Comparison of ENCODE assay signal across 9 cellular contexts in genomic region chrX:102950908-102951866, GRCh38. TPM values are rescaled to one million over a fixed set of nuclear protein-coding genes. Genes with fewer than 3 reads are reported as not detected.
A peak's percentile ranks its signal among the peaks of the same experiment; 100 is the strongest.
DNase-seq lines count a peak whose midpoint lies in the region; ATAC-seq, FAIRE-seq and TF ChIP-seq lines count a peak whose summit lies in the region.
"Had no signal": no experiment of that assay in that cellular context is flagged by ENCODE, and none has a peak within 500 bp of the region (broad histone marks: within the 10 kb centered on the region; RNA-seq: fewer than 3 reads in every experiment).

No MANE protein-coding gene starts in this region.

- H3K9me3 Mint-ChIP-seq in CD4-positive, alpha-beta memory T cell: no peaks in the 10 kb centered on the region
- H3K9me3 Mint-ChIP-seq in activated T-cell treated with anti-CD3 and anti-CD28 coated beads, Interleukin-2, amount 50 U/mL, for 72 hours: no peaks in the 10 kb centered on the region

- H3K14ac ChIP-seq in neuronal stem cell (ENCODE audit: low read length): no peak overlapping the region

- H3K4me2 ChIP-seq in neuronal stem cell (ENCODE audit: insufficient read depth, low read length, poor library complexity, severe bottlenecking): peak overlapping the region; percentile 33

- H3K79me1 ChIP-seq in neuronal stem cell (ENCODE audit: low read depth, low read length): no peaks in the 10 kb centered on the region

- H3K4me3 Mint-ChIP-seq in CD4-positive, alpha-beta memory T cell: peak overlapping the region; percentile 71 to 89 (median 80)
- H3K4me3 Mint-ChIP-seq in activated T-cell treated with anti-CD3 and anti-CD28 coated beads, Interleukin-2, amount 50 U/mL, for 72 hours: peak overlapping the region; percentile 74 to 78

- H2BK12ac ChIP-seq in neuronal stem cell (ENCODE audit: low read length): no peak overlapping the region

- TF ChIP-seq CTCF in fibroblast of the aortic adventitia (IDR thresholded peaks at IDR 0.05; ENCODE audit: insufficient read depth, low read length) (peak; percentile 79), transverse colon (IDR thresholded peaks at IDR 0.05) (peak; percentile 47 to 56 (median 49))

- DNase-seq in CD4-positive, alpha-beta memory T cell: peak; percentile 44 to 59 (median 50)
- peak; percentile 27 for DNase-seq in Jurkat, Clone E6-1 (ENCODE audit: low read depth, low spot score)
- DNase-seq in RCC 7860 (ENCODE audit: low spot score): peak; percentile 5
- DNase-seq in activated T-cell treated with anti-CD3 and anti-CD28 coated beads, Interleukin-2, amount 50 U/mL, for 72 hours: peak; percentile 48 to 62
- DNase-seq in fibroblast of the aortic adventitia (ENCODE audit: low read depth): peak; percentile 51
- DNase-seq in neuronal stem cell (ENCODE audit: low spot score): peak; percentile 64
- DNase-seq in transverse colon: peak; percentile 44

- H3K4ac ChIP-seq in neuronal stem cell (ENCODE audit: low read length): no peak overlapping the region

- no peak for TF ChIP-seq POLR2A in transverse colon (IDR thresholded peaks at IDR 0.05)

- peaks cover 0 to 1% of the 10 kb centered on the region in 2 donors for H3K27me3 Mint-ChIP-seq in CD4-positive, alpha-beta memory T cell
- H3K27me3 Mint-ChIP-seq in activated T-cell treated with anti-CD3 and anti-CD28 coated beads, Interleukin-2, amount 50 U/mL, for 72 hours (ENCODE audit: low read depth): peaks cover 20% of the 10 kb centered on the region

- no peak overlapping the region for H4K91ac ChIP-seq in neuronal stem cell (ENCODE audit: low read depth, low read length, poor library complexity)

- peak overlapping the region in 2 of 7 donors; percentile 15 to 30 for H3K27ac Mint-ChIP-seq in CD4-positive, alpha-beta memory T cell
- H3K27ac Mint-ChIP-seq in activated T-cell treated with anti-CD3 and anti-CD28 coated beads, Interleukin-2, amount 50 U/mL, for 72 hours: no peak overlapping the region

- no peak overlapping the region for H2AK5ac ChIP-seq in neuronal stem cell (ENCODE audit: low read depth, low read length)

- no peaks in the 10 kb centered on the region for H3K9me3 ChIP-seq in CD4-positive, alpha-beta memory T cell (ENCODE audit: control insufficient read depth in 1 of 2, low read length in 2 of 2)
- H3K9me3 ChIP-seq in neuronal stem cell (replicated peaks in 1 of 2; ENCODE audit: control insufficient read depth in 2 of 2, insufficient read depth in 1 of 2, low read depth in 1 of 2, low read length in 2 of 2): no peaks in the 10 kb centered on the region
- no peaks in the 10 kb centered on the region for H3K9me3 ChIP-seq in transverse colon

- peaks cover 3 to 6% (median 5%) of the 10 kb centered on the region in 4 donors for H3K4me1 Mint-ChIP-seq in CD4-positive, alpha-beta memory T cell
- peaks cover 7% of the 10 kb centered on the region for H3K4me1 Mint-ChIP-seq in activated T-cell treated with anti-CD3 and anti-CD28 coated beads, Interleukin-2, amount 50 U/mL, for 72 hours (ENCODE audit: low read depth)

- H3K36me3 Mint-ChIP-seq in CD4-positive, alpha-beta memory T cell: no peaks in the 10 kb centered on the region
- H3K36me3 Mint-ChIP-seq in activated T-cell treated with anti-CD3 and anti-CD28 coated beads, Interleukin-2, amount 50 U/mL, for 72 hours (ENCODE audit: insufficient read depth in 2 of 2): no peaks in the 10 kb centered on the region

- H3K4me3 ChIP-seq in CD4-positive, alpha-beta memory T cell (ENCODE audit: low read length in 2 of 2): no peak overlapping the region
- H3K4me3 ChIP-seq in Jurkat, Clone E6-1 (ENCODE audit: low read length): no peak overlapping the region
- H3K4me3 ChIP-seq in fibroblast of the aortic adventitia (ENCODE audit: low read depth, low read length) (no peak overlapping the region), neuronal stem cell (ENCODE audit: low read length in 2 of 2) (peak overlapping the region in 1 of 2 donors; percentile 63), transverse colon (peak overlapping the region in 1 of 4 donors; percentile 13)

- H3K27ac ChIP-seq in CD4-positive, alpha-beta memory T cell (ENCODE audit: low read depth, low read length): no peak overlapping the region
- H3K27ac ChIP-seq in neuronal stem cell (replicated peaks; ENCODE audit: low read length) (no peak overlapping the region), transverse colon (no peak overlapping the region)

- FAIRE-seq in RCC 7860 (lab: Jason Lieb, UNC): peak; percentile 10

- H3K18ac ChIP-seq in neuronal stem cell (ENCODE audit: low read length): no peak overlapping the region

- ATAC-seq in GM21360 (IDR thresholded peaks at IDR 0.05; ENCODE audit: unreplicated experiment): peak; percentile 82
- peak; percentile 71 to 80 for ATAC-seq in activated T-cell treated with anti-CD3 and anti-CD28 coated beads, Interleukin-2, amount 50 U/mL, for 72 hours (replicated peaks in 1 of 2)

- no peak for TF ChIP-seq EP300 in transverse colon (IDR thresholded peaks at IDR 0.05; ENCODE audit: low read depth)

- no peak overlapping the region for H2BK5ac ChIP-seq in neuronal stem cell (ENCODE audit: low read length)

- H3K4me1 ChIP-seq in CD4-positive, alpha-beta memory T cell (ENCODE audit: insufficient read depth, low read length): no peaks in the 10 kb centered on the region
- H3K4me1 ChIP-seq in neuronal stem cell (ENCODE audit: control insufficient read depth in 2 of 2, insufficient read depth in 1 of 2, low read depth in 1 of 2, low read length in 2 of 2): no peaks in the 10 kb centered on the region
- no peaks in the 10 kb centered on the region for H3K4me1 ChIP-seq in transverse colon

- in situ Hi-C loops in transverse colon (cut with MboI; ENCODE audit: low pct_ligation_motif_present in 1 of 4, low pct_unique_long_range_greater_than_20kb in 1 of 4, low sequenced_read_pairs in 3 of 4): loop anchor here in 2 of 4 donors (25.0 kb wide), 3 partner anchors 111 to 236 kb away; partner anchors contain the start of gene BEX1 (in 1 of the 2)

- H4K8ac ChIP-seq in neuronal stem cell (ENCODE audit: low read depth, low read length): no peak overlapping the region

- H3K9ac ChIP-seq in neuronal stem cell (ENCODE audit: low read depth, low read length, poor library complexity): no peak overlapping the region

- no peak overlapping the region for H2BK120ac ChIP-seq in neuronal stem cell (ENCODE audit: low read depth, low read length)

- no peak overlapping the region for H2BK15ac ChIP-seq in neuronal stem cell (ENCODE audit: low read length)

- no peak overlapping the region for H3K23ac ChIP-seq in neuronal stem cell (ENCODE audit: low read depth, low read length, poor library complexity)

- no CpG with 5 or more reads among the region's 14 CpGs for WGBS in neuronal stem cell (ENCODE audit: extremely low coverage in 2 of 2, insufficient read length in 2 of 2, insufficient replicate concordance in 1 of 2), 2 donors
- WGBS in transverse colon (ENCODE audit: low coverage in 1 of 2), 2 donors: 0 to 19% methylated on average over 1 to 14 of the region's 14 CpGs

- intact Hi-C loops in CD4-positive, alpha-beta memory T cell (cut with micrococcal nuclease): loop anchor here (1.0 to 5.0 kb wide), 4 partner anchors 206 to 538 kb away; no protein-coding TSS in a partner anchor
- intact Hi-C loops in transverse colon (cut with DNase I; ENCODE audit: low total_unique reads): no loop called here

- H3K36me3 ChIP-seq in CD4-positive, alpha-beta memory T cell (ENCODE audit: insufficient read depth, low read length): no peaks in the 10 kb centered on the region
- no peaks in the 10 kb centered on the region for H3K36me3 ChIP-seq in neuronal stem cell (replicated peaks in 1 of 2; ENCODE audit: control insufficient read depth in 2 of 2, insufficient read depth in 2 of 2, low read length in 2 of 2)
- H3K36me3 ChIP-seq in transverse colon: no peaks in the 10 kb centered on the region

- no peaks in the 10 kb centered on the region for H3K27me3 ChIP-seq in CD4-positive, alpha-beta memory T cell (ENCODE audit: insufficient read depth, low read length)
- H3K27me3 ChIP-seq in neuronal stem cell (ENCODE audit: control insufficient read depth in 3 of 3, insufficient read depth in 3 of 3, low read depth in 1 of 3, low read length in 3 of 3): no peaks in the 10 kb centered on the region
- H3K27me3 ChIP-seq in transverse colon: no peaks in the 10 kb centered on the region

- no peak overlapping the region for H2AFZ ChIP-seq in neuronal stem cell (ENCODE audit: low read length)

- POLR2A ChIA-PET in CD4-positive, alpha-beta memory T cell (lab: Charles Lee; ENCODE audit: partially characterized antibody): no interaction called here

- CTCF ChIA-PET in CD4-positive, alpha-beta memory T cell (lab: Charles Lee; ENCODE audit: partially characterized antibody): interaction anchor here (0.9 to 2.7 kb wide), 24 partner anchors 9 to 883 kb away, joined by 3 to 21 read pairs (median 4); no protein-coding TSS in a partner anchor

RNA-seq across cellular contexts. Expression of gene RAB40AL, which starts 14.1 kb away (rescaled TPM):
- under 1 TPM in 1 of 2 experiments, not detected in 1; 0.64 TPM for total RNA-seq in CD4-positive, alpha-beta memory T cell
- polyA plus RNA-seq in CD4-positive, alpha-beta memory T cell: not detected
- polyA plus RNA-seq in Jurkat, Clone E6-1 (2012; ENCODE audit: insufficient read depth, insufficient read length): not detected
- total RNA-seq in activated T-cell treated with anti-CD3 and anti-CD28 coated beads, Interleukin-2, amount 50 U/mL, for 72 hours: under 1 TPM in 1 of 2 donors, not detected in 1; 0.24 TPM
- total RNA-seq in fibroblast of the aortic adventitia (ENCODE audit: low replicate concordance) (0.99 TPM in 1 of 2 replicates, not detected in the other), transverse colon (1 to 10 TPM in 2 of 4 donors, not detected in 2; 1.7 to 2.2 TPM)
- polyA plus RNA-seq in neuronal stem cell (2013, experiment 1 of 2): 0.11 TPM
- polyA plus RNA-seq in neuronal stem cell (2013, experiment 2 of 2): 0.08 TPM
- total RNA-seq: T-helper 1 cell treated with Interleukin-12 subunit alpha and Interleukin-12 subunit beta and Interleukin-4 antibody, amounts not matched to agents 30 ng/mL and 1 ng/mL, for 36 hours had no signal

Comparison
In these comparisons a context has a peak if more than half of its experiments do, and no peak if none do; other contexts are left out.
1. DNase-seq: peak in every context shown above with its lines; median percentile 64 in neuronal stem cell; 55 in activated T-cell treated with anti-CD3 and anti-CD28 coated beads, Interleukin-2, amount 50 U/mL, for 72 hours; 51 in fibroblast of the aortic adventitia; 50 in CD4-positive, alpha-beta memory T cell; 44 in transverse colon; 27 in Jurkat, Clone E6-1; 5 in RCC 7860.